ENCODE assay signal across 12 cellular contexts in genomic region chr9:126151031-126151670, GRCh38.
A peak's percentile ranks its signal among the peaks of the same experiment; 100 is the strongest.
DNase-seq lines count a peak whose midpoint lies in the region; ATAC-seq, FAIRE-seq and TF ChIP-seq lines count a peak whose summit lies in the region.
"Had no signal": no experiment of that assay in that cellular context is flagged by ENCODE, and none has a peak within 500 bp of the region (broad histone marks: within the 10 kb centered on the region; RNA-seq: fewer than 3 reads in every experiment).

No MANE protein-coding gene starts in this region.

- no peak for ATAC-seq in upper lobe of left lung (ENCODE audit: low FRiP score in 2 of 2)
- ATAC-seq in HG02623 (IDR thresholded peaks at IDR 0.05; ENCODE audit: unreplicated experiment): no peak

- no peaks in the 10 kb centered on the region for H3K27me3 ChIP-seq in upper lobe of left lung
- peaks cover 0 to 21% of the 10 kb centered on the region in 2 donors for H3K27me3 ChIP-seq in breast epithelium

- no peak for TF ChIP-seq CTCF in kidney (IDR thresholded peaks at IDR 0.05; ENCODE audit: borderline replicate concordance, extremely low read depth, insufficient read depth)
- no peak for TF ChIP-seq CTCF in upper lobe of left lung (IDR thresholded peaks at IDR 0.05)
- no peak for TF ChIP-seq CTCF in breast epithelium (IDR thresholded peaks at IDR 0.05)

- H3K9me3 ChIP-seq in kidney (ENCODE audit: control insufficient read depth in 1 of 2, low read length in 2 of 2) (no peaks in the 10 kb centered on the region), upper lobe of left lung (no peaks in the 10 kb centered on the region), breast epithelium (no peaks in the 10 kb centered on the region)

- no peak for TF ChIP-seq EP300 in upper lobe of left lung (IDR thresholded peaks at IDR 0.05)

- DNase-seq in NCI-H1694 (lab: John Stamatoyannopoulos, UW) (peak; percentile 9), NCI-H1694 treated with DMSO at 0.1 percent for 48 hours (lab: John Stamatoyannopoulos, UW) (no peak), NCI-H510A treated with DMSO at 0.1 percent for 48 hours (lab: John Stamatoyannopoulos, UW) (peak; percentile 91), kidney (peak; percentile 39), upper lobe of left lung (no peak), breast epithelium (ENCODE audit: low spot score in 2 of 2) (no peak), activated gamma-delta T cell treated with Interleukin-2 at 50 U/mL for 16 hours (no peak)
- DNase-seq: 8988T; activated CD4-positive, CD25-positive, alpha-beta regulatory T cell; activated naive CD4-positive, alpha-beta T cell treated with anti-CD3 and anti-CD28 coated beads, Interleukin-2, amount 10 ng/mL, durations not matched to agents 7 days and 5 days had no signal

- H3K36me3 ChIP-seq in kidney (ENCODE audit: control insufficient read depth in 1 of 2, insufficient read depth in 2 of 2, low read length in 2 of 2) (no peaks in the 10 kb centered on the region), upper lobe of left lung (no peaks in the 10 kb centered on the region), breast epithelium (no peaks in the 10 kb centered on the region)

- WGBS in upper lobe of left lung, 2 donors: 37 to 51% methylated on average over 13 of the region's 14 CpGs

- intact Hi-C loops in kidney (cut with DNase I): no loop called here
- intact Hi-C loops in breast epithelium (cut with DNase I; ENCODE audit: low total_unique reads): no loop called here

- no peak overlapping the region for H3K4me3 ChIP-seq in kidney (ENCODE audit: low read length in 2 of 2)
- H3K4me3 ChIP-seq in upper lobe of left lung: peak overlapping the region in 3 of 4 donors; percentile 2 to 20 (median 9)
- no peak overlapping the region for H3K4me3 ChIP-seq in breast epithelium

- FAIRE-seq in kidney (lab: Jason Lieb, UNC): no peak

- H3K9ac ChIP-seq in kidney (ENCODE audit: low read length in 2 of 2): no peak overlapping the region

- no peak for TF ChIP-seq POLR2A in upper lobe of left lung (IDR thresholded peaks at IDR 0.05)
- TF ChIP-seq POLR2A in breast epithelium (IDR thresholded peaks at IDR 0.05): no peak

- H3K27ac ChIP-seq in kidney (ENCODE audit: low read depth in 2 of 2, low read length in 2 of 2): no peak overlapping the region
- H3K27ac ChIP-seq in upper lobe of left lung: no peak overlapping the region
- no peak overlapping the region for H3K27ac ChIP-seq in breast epithelium
- H3K27ac ChIP-seq: RWPE1 had no signal

- H3K4me1 ChIP-seq in kidney (ENCODE audit: control insufficient read depth in 1 of 2, insufficient read depth in 1 of 2, low read depth in 1 of 2, low read length in 2 of 2) (no peaks in the 10 kb centered on the region), upper lobe of left lung (peaks cover 0 to 13% (median 11%) of the 10 kb centered on the region in 4 donors), breast epithelium (no peaks in the 10 kb centered on the region)

Comparison
In these comparisons a context has a peak if more than half of its experiments do, and no peak if none do; other contexts are left out.
1. DNase-seq: peak in NCI-H1694 (single experiment), NCI-H510A treated with DMSO at 0.1 percent for 48 hours (single experiment) and kidney (single experiment); none in NCI-H1694 treated with DMSO at 0.1 percent for 48 hours (single experiment), upper lobe of left lung (0 of 2), breast epithelium (0 of 2) and activated gamma-delta T cell treated with Interleukin-2 at 50 U/mL for 16 hours (single experiment).
2. H3K4me3 ChIP-seq: peak in upper lobe of left lung (3 of 4); none in kidney (0 of 2) and breast epithelium (0 of 3).